ENCODE assay signal across 26 cellular contexts in genomic region chr14:101478096-101478495, GRCh38.
DNase-seq lines count a peak whose midpoint lies in the region; ATAC-seq and TF ChIP-seq lines count a peak whose summit lies in the region.
"Had no signal": no experiment of that assay in that cellular context is flagged by ENCODE, and none has a peak within 500 bp of the region (broad histone marks: within the 10 kb centered on the region; RNA-seq: fewer than 3 reads in every experiment).

No MANE protein-coding gene starts in this region.

- H3K9ac ChIP-seq in colonic mucosa (ENCODE audit: low read depth in 2 of 2, low read length in 2 of 2) = no peak overlapping the region
- H3K9ac ChIP-seq: BLaER1 had no signal

- TF ChIP-seq CTCF in colonic mucosa (IDR thresholded peaks at IDR 0.05) = no peak
- no peak for TF ChIP-seq CTCF in ovary (IDR thresholded peaks at IDR 0.05)
- no peak for TF ChIP-seq CTCF in uterus (IDR thresholded peaks at IDR 0.05)
- no peak for TF ChIP-seq CTCF in CD4-positive, alpha-beta T cell (IDR thresholded peaks at IDR 0.05)
- TF ChIP-seq CTCF in brain microvascular endothelial cell (IDR thresholded peaks at IDR 0.05; ENCODE audit: low read depth, low read length, missing control alignments) = no peak

- peaks cover 5% of the 10 kb centered on the region for H3K4me1 ChIP-seq in colonic mucosa
- peaks cover 24% of the 10 kb centered on the region for H3K4me1 ChIP-seq in ovary (ENCODE audit: insufficient read depth)
- H3K4me1 ChIP-seq in uterus = peaks cover 13 to 14% of the 10 kb centered on the region in 2 donors
- H3K4me1 ChIP-seq: BLaER1 had no signal

- peaks cover 58% of the 10 kb centered on the region for H3K27me3 Mint-ChIP-seq in CD4-positive, alpha-beta T cell
- H3K27me3 Mint-ChIP-seq: activated CD4-positive, alpha-beta T cell treated with anti-CD3 and anti-CD28 coated beads, Interleukin-2, amount 10 ng/mL, durations not matched to agents 24 days and 14 days had no signal

- H3K36me3 Mint-ChIP-seq in CD4-positive, alpha-beta T cell (ENCODE audit: low read depth) = no peaks in the 10 kb centered on the region
- H3K36me3 Mint-ChIP-seq: activated naive CD8-positive, alpha-beta T cell treated with anti-CD3 and anti-CD28 coated beads, Interleukin-2, amount 10 ng/mL, durations not matched to agents 7 days and 5 days; IgD-negative memory B cell; memory B cell had no signal

- H3K27ac ChIP-seq in colonic mucosa (no peak overlapping the region), ovary (no peak overlapping the region), uterus (peak overlapping the region; percentile 1 to 82), brain microvascular endothelial cell (no peak overlapping the region)
- H3K27ac ChIP-seq in CD4-positive, alpha-beta T cell (ENCODE audit: low read depth, low read length) = no peak overlapping the region
- H3K27ac ChIP-seq: BLaER1 had no signal

- TF ChIP-seq POLR2A in ovary (IDR thresholded peaks at IDR 0.05) (no peak), uterus (IDR thresholded peaks at IDR 0.05) (no peak)

- TF ChIP-seq EP300 in ovary (IDR thresholded peaks at IDR 0.05) = no peak

- no peaks in the 10 kb centered on the region for H3K9me3 Mint-ChIP-seq in CD4-positive, alpha-beta T cell
- H3K9me3 Mint-ChIP-seq: activated CD4-positive, alpha-beta T cell treated with anti-CD3 and anti-CD28 coated beads, Interleukin-2, amount 10 ng/mL, durations not matched to agents 24 days and 14 days had no signal

- H3K9me3 ChIP-seq in colonic mucosa (no peaks in the 10 kb centered on the region), ovary (no peaks in the 10 kb centered on the region), uterus (no peaks in the 10 kb centered on the region)
- H3K9me3 ChIP-seq in CD4-positive, alpha-beta T cell (ENCODE audit: control insufficient read depth, low read length) = peaks cover 6% of the 10 kb centered on the region
- H3K9me3 ChIP-seq: Caco-2 had no signal

- no peak for ATAC-seq in CD4-positive, alpha-beta T cell (ENCODE audit: poor library complexity)
- ATAC-seq in GM18907 (IDR thresholded peaks at IDR 0.05; ENCODE audit: unreplicated experiment) = no peak
- ATAC-seq: activated T-helper 17 cell treated with anti-CD3 and anti-CD28 coated beads, Interleukin-2, amount 50 U/mL, for 72 hours; SK-N-SH treated with all-trans-retinoic acid at 6 μM for 48 hours had no signal

- H3K27me3 ChIP-seq in colonic mucosa (no peaks in the 10 kb centered on the region), ovary (no peaks in the 10 kb centered on the region), uterus (no peaks in the 10 kb centered on the region), brain microvascular endothelial cell (replicated peaks) (peaks cover 9% of the 10 kb centered on the region)
- peaks cover 20% of the 10 kb centered on the region for H3K27me3 ChIP-seq in CD4-positive, alpha-beta T cell (ENCODE audit: control insufficient read depth, insufficient read depth, low read length)
- H3K27me3 ChIP-seq: BLaER1 had no signal

- in situ Hi-C loops in brain microvascular endothelial cell (cut with HindIII; ENCODE audit: low pct_ligation_motif_present, low sequenced_read_pairs) = no loop called here

- H3K27ac Mint-ChIP-seq in CD4-positive, alpha-beta T cell = no peak overlapping the region
- H3K27ac Mint-ChIP-seq: activated CD4-positive, alpha-beta T cell treated with anti-CD3 and anti-CD28 coated beads, Interleukin-2, amount 10 ng/mL, durations not matched to agents 24 days and 14 days; activated naive CD8-positive, alpha-beta T cell treated with anti-CD3 and anti-CD28 coated beads, Interleukin-2, amount 10 ng/mL, durations not matched to agents 7 days and 5 days; activated T-helper 17 cell treated with anti-CD3 and anti-CD28 coated beads, Interleukin-2, amount 50 U/mL, for 72 hours; IgD-negative memory B cell; memory B cell had no signal

- H3K4me3 Mint-ChIP-seq in CD4-positive, alpha-beta T cell = no peak overlapping the region
- H3K4me3 Mint-ChIP-seq: activated CD4-positive, alpha-beta T cell treated with anti-CD3 and anti-CD28 coated beads, Interleukin-2, amount 10 ng/mL, durations not matched to agents 24 days and 14 days; activated naive CD8-positive, alpha-beta T cell treated with anti-CD3 and anti-CD28 coated beads, Interleukin-2, amount 10 ng/mL, durations not matched to agents 7 days and 5 days; activated T-helper 17 cell treated with anti-CD3 and anti-CD28 coated beads, Interleukin-2, amount 50 U/mL, for 72 hours; IgD-negative memory B cell; memory B cell had no signal

- POLR2A ChIA-PET in CD4-positive, alpha-beta T cell (lab: Charles Lee) = no interaction called here

- H3K4me1 Mint-ChIP-seq in CD4-positive, alpha-beta T cell (ENCODE audit: low read depth) = no peaks in the 10 kb centered on the region
- H3K4me1 Mint-ChIP-seq: activated CD4-positive, alpha-beta T cell treated with anti-CD3 and anti-CD28 coated beads, Interleukin-2, amount 10 ng/mL, durations not matched to agents 24 days and 14 days; activated naive CD8-positive, alpha-beta T cell treated with anti-CD3 and anti-CD28 coated beads, Interleukin-2, amount 10 ng/mL, durations not matched to agents 7 days and 5 days; activated T-helper 17 cell treated with anti-CD3 and anti-CD28 coated beads, Interleukin-2, amount 50 U/mL, for 72 hours; IgD-negative memory B cell; memory B cell had no signal

- H3K36me3 ChIP-seq in colonic mucosa (no peaks in the 10 kb centered on the region), ovary (no peaks in the 10 kb centered on the region), uterus (no peaks in the 10 kb centered on the region), brain microvascular endothelial cell (replicated peaks) (no peaks in the 10 kb centered on the region)
- H3K36me3 ChIP-seq: BLaER1 had no signal

- H3K4me3 ChIP-seq in colonic mucosa = no peak overlapping the region
- no peak overlapping the region for H3K4me3 ChIP-seq in ovary
- H3K4me3 ChIP-seq in uterus = no peak overlapping the region
- no peak overlapping the region for H3K4me3 ChIP-seq in brain microvascular endothelial cell (ENCODE audit: low read depth, low read length)
- H3K4me3 ChIP-seq: BLaER1 had no signal

- CTCF ChIA-PET in CD4-positive, alpha-beta T cell (lab: Charles Lee) = interaction anchor here (0.8 kb wide), 1 partner anchor 388 kb away, joined by 3 read pairs; no protein-coding TSS in a partner anchor

- WGBS in ovary, 3 donors = 89 to 95% (median 95%) methylated on average over 13 of the region's 13 CpGs

- DNase-seq in activated effector memory CD4-positive, alpha-beta T cell treated with anti-CD3 and anti-CD28 coated beads, Interleukin-2, amount 50 U/mL, for 16 hours = peak; percentile 24
- no peak for DNase-seq in activated effector memory CD4-positive, alpha-beta T cell treated with Interleukin-2 at 50 U/mL for 16 hours
- DNase-seq in colonic mucosa (peak; percentile 17), ovary (peak in 4 of 5 donors; percentile 13 to 46 (median 32)), uterus (peak; percentile 26 to 43), brain microvascular endothelial cell (no peak)
- no peak for DNase-seq in CD4-positive, alpha-beta T cell
- DNase-seq: activated CD4-positive, alpha-beta T cell treated with anti-CD3 and anti-CD28 coated beads, Interleukin-2, amount 10 ng/mL, durations not matched to agents 24 days and 14 days; activated naive CD8-positive, alpha-beta T cell treated with anti-CD3 and anti-CD28 coated beads, Interleukin-2, amount 10 ng/mL, durations not matched to agents 7 days and 5 days; Caco-2; effector CD4-positive, alpha-beta T cell; NCI-H1092 treated with DMSO at 0.1 percent for 48 hours; NCI-H187 treated with DMSO at 0.1 percent for 48 hours; NCI-H2227 treated with DMSO at 0.1 percent for 48 hours; nucleus accumbens; retina; stimulated activated CD4-positive, alpha-beta T cell treated with anti-CD3 and anti-CD28 coated beads, Interleukin-12 subunit alpha, Interleukin-12 subunit beta, amount 100 ng/mL, for 4 hours; stimulated activated CD4-positive, alpha-beta T cell treated with anti-CD3 and anti-CD28 coated beads, Interleukin-4, amount 100 ng/mL, for 4 hours; stimulated activated naive CD4-positive, alpha-beta T cell; T-helper 2 cell had no signal

- intact Hi-C loops in colonic mucosa (cut with DNase I) = loop anchor here (5.0 kb wide), 1 partner anchor 79 kb away; no protein-coding TSS in a partner anchor
- intact Hi-C loops in ovary (cut with DNase I) = loop anchor here in 3 of 4 donors (5.0 to 10.0 kb wide), 5 partner anchors 79 to 116 kb away; partner anchors contain the start of gene DIO3 (in 1 of the 3)
- intact Hi-C loops in uterus (cut with DNase I; ENCODE audit: low total_unique reads) = loop anchor here (10.0 kb wide), 1 partner anchor 113 kb away; no protein-coding TSS in a partner anchor
- intact Hi-C loops in CD4-positive, alpha-beta T cell (cut with DNase I, micrococcal nuclease) = no loop called here

Comparison
In these comparisons a context has a peak if more than half of its experiments do, and no peak if none do; other contexts are left out.
1. DNase-seq: peak in activated effector memory CD4-positive, alpha-beta T cell treated with anti-CD3 and anti-CD28 coated beads, Interleukin-2, amount 50 U/mL, for 16 hours (single experiment), colonic mucosa (single experiment), ovary (4 of 5) and uterus (2 of 2); none in activated effector memory CD4-positive, alpha-beta T cell treated with Interleukin-2 at 50 U/mL for 16 hours (single experiment), CD4-positive, alpha-beta T cell (0 of 10) and brain microvascular endothelial cell (single experiment).
2. H3K27ac ChIP-seq: peak in uterus (2 of 2); none in colonic mucosa (single experiment), ovary (0 of 2), CD4-positive, alpha-beta T cell (single experiment) and brain microvascular endothelial cell (single experiment).
3. intact Hi-C loops: an anchor here in colonic mucosa (5.0 kb wide), ovary (5.0 to 10.0 kb wide) and uterus (10.0 kb wide); none called in CD4-positive, alpha-beta T cell.